Comparison of ENCODE assay signal across 8 cellular contexts in genomic region chr17:47949197-47949759, GRCh38. TPM values are rescaled to one million over a fixed set of nuclear protein-coding genes. Genes with fewer than 3 reads are reported as not detected.
DNase-seq lines count a peak whose midpoint lies in the region; ATAC-seq and TF ChIP-seq lines count a peak whose summit lies in the region.

No MANE protein-coding gene starts in this region.

- intact Hi-C loops in esophagus muscularis mucosa (cut with DNase I): loop anchor here (2.0 to 10.0 kb wide), 2 partner anchors 22 to 104 kb away; partner anchors contain the start of genes CDK5RAP3 and SCRN2

- H3K27me3 ChIP-seq in ACC112 (ENCODE audit: insufficient read depth, low read length): no peaks in the 10 kb centered on the region
- no peaks in the 10 kb centered on the region for H3K27me3 ChIP-seq in esophagus muscularis mucosa

- TF ChIP-seq EP300 in Ishikawa (IDR thresholded peaks at IDR 0.05; ENCODE audit: borderline replicate concordance): no peak
- TF ChIP-seq EP300 in esophagus muscularis mucosa (IDR thresholded peaks at IDR 0.05): no peak

- TF ChIP-seq RAD21 in Ishikawa (IDR thresholded peaks at IDR 0.05; ENCODE audit: low read depth): peak; percentile 95

- H3K79me2 ChIP-seq in ACC112 (ENCODE audit: control insufficient read depth, insufficient read depth, low read length, unreplicated experiment): no peaks in the 10 kb centered on the region

- TF ChIP-seq POLR2A in esophagus muscularis mucosa (IDR thresholded peaks at IDR 0.05; ENCODE audit: low read depth): no peak

- H3K36me3 ChIP-seq in ACC112 (ENCODE audit: insufficient read depth, low read length): no peaks in the 10 kb centered on the region
- H3K36me3 ChIP-seq in esophagus muscularis mucosa: peaks cover 0 to 44% (median 30%) of the 10 kb centered on the region in 4 donors

- H2AFZ ChIP-seq in ACC112 (ENCODE audit: low read length, unreplicated experiment): no peak overlapping the region

- WGBS in esophagus muscularis mucosa: 1% methylated on average over 22 of the region's 22 CpGs

- H3K36me3 Mint-ChIP-seq in activated T-cell treated with anti-CD3 and anti-CD28 coated beads, Interleukin-2, amount 50 U/mL, for 4 hours (ENCODE audit: insufficient read depth): peaks cover 12% of the 10 kb centered on the region
- H3K36me3 Mint-ChIP-seq in naive B cell: peaks cover 5 to 10% of the 10 kb centered on the region in 2 donors

- H3K4me1 ChIP-seq in ACC112 (ENCODE audit: control insufficient read depth, insufficient read depth, low read length, unreplicated experiment): no peaks in the 10 kb centered on the region
- H3K4me1 ChIP-seq in esophagus muscularis mucosa: peaks cover 19 to 49% (median 26%) of the 10 kb centered on the region in 4 donors

- H3K4me3 ChIP-seq in ACC112 (ENCODE audit: low read depth, low read length) (peak overlapping the region; percentile 37; the same call in 1 of the 2 replicates), esophagus muscularis mucosa (peak overlapping the region; percentile 35 to 52 (median 42))

- no peak overlapping the region for H3K27ac ChIP-seq in ACC112 (ENCODE audit: low read depth, low read length)
- peak overlapping the region; percentile 47 to 73 (median 66) for H3K27ac ChIP-seq in esophagus muscularis mucosa (replicated peaks in 1 of 4)

- H3K9me3 ChIP-seq in esophagus muscularis mucosa: no peaks in the 10 kb centered on the region

- H3K27me3 Mint-ChIP-seq in activated T-cell treated with anti-CD3 and anti-CD28 coated beads, Interleukin-2, amount 50 U/mL, for 4 hours (ENCODE audit: low read depth): no peaks in the 10 kb centered on the region
- H3K27me3 Mint-ChIP-seq in naive B cell: no peaks in the 10 kb centered on the region

- H3K27ac Mint-ChIP-seq in naive B cell: peak overlapping the region in 4 of 6 donors; percentile 17 to 87 (median 60)

- H3K4me3 Mint-ChIP-seq in activated T-cell treated with anti-CD3 and anti-CD28 coated beads, Interleukin-2, amount 50 U/mL, for 4 hours: peak overlapping the region; percentile 64
- peak overlapping the region; percentile 25 to 91 (median 80) for H3K4me3 Mint-ChIP-seq in naive B cell

- ATAC-seq in GM18907 (IDR thresholded peaks at IDR 0.05; ENCODE audit: unreplicated experiment): peak; percentile 53
- ATAC-seq in activated T-cell treated with anti-CD3 and anti-CD28 coated beads, Interleukin-2, amount 50 U/mL, for 4 hours: peak; percentile 74 to 80
- ATAC-seq in naive B cell (ENCODE audit: low read depth in 2 of 2): peak; percentile 78 to 79

- DNase-seq in OCI-M1 (lab: John Stamatoyannopoulos, UW): peak; percentile 91
- peak; percentile 73 for DNase-seq in activated T-cell treated with anti-CD3 and anti-CD28 coated beads, Interleukin-2, amount 50 U/mL, for 4 hours
- DNase-seq in esophagus muscularis mucosa (ENCODE audit: extremely low spot score): peak; percentile 95
- DNase-seq in naive B cell: peak; percentile 72
- DNase-seq in stimulated activated CD8-positive, alpha-beta memory T cell treated with anti-CD3 and anti-CD28 coated beads, Interleukin-7, amount 100 ng/mL, for 1 hour (ENCODE audit: low read depth in 2 of 2): peak; percentile 55 to 69

- H3K9me3 Mint-ChIP-seq in activated T-cell treated with anti-CD3 and anti-CD28 coated beads, Interleukin-2, amount 50 U/mL, for 4 hours: no peaks in the 10 kb centered on the region
- H3K9me3 Mint-ChIP-seq in naive B cell: no peaks in the 10 kb centered on the region

- H3K4me1 Mint-ChIP-seq in activated T-cell treated with anti-CD3 and anti-CD28 coated beads, Interleukin-2, amount 50 U/mL, for 4 hours (ENCODE audit: low read depth): peaks cover 37% of the 10 kb centered on the region
- H3K4me1 Mint-ChIP-seq in naive B cell: peaks cover 21 to 38% (median 28%) of the 10 kb centered on the region in 3 donors

- peak; percentile 83 to 93 (median 88) for TF ChIP-seq CTCF in esophagus muscularis mucosa (IDR thresholded peaks at IDR 0.05)

TF ChIP-seq in Ishikawa, 13 proteins besides CTCF, POLR2A, EP300 and RAD21:
- TF ChIP-seq TCF12 (IDR thresholded peaks at IDR 0.05; ENCODE audit: low read depth): 0 out of 2 replicates have a peak, but pooled peaks have one; percentile 17
- TF ChIP-seq EGR1 (IDR thresholded peaks at IDR 0.05): peak; percentile 10; the same call in 1 of the 2 replicates
- no peak for TF ChIP-seq MAX (IDR thresholded peaks at IDR 0.05)

RNA-seq across cellular contexts. Expression of gene PNPO, which starts 7.9 kb away (rescaled TPM):
- total RNA-seq in activated T-cell treated with anti-CD3 and anti-CD28 coated beads, Interleukin-2, amount 50 U/mL, for 4 hours: 10 to 100 TPM; 82.8 to 83.5 (median 83.2) TPM
- 10 to 100 TPM; 21.2 to 32.8 (median 27.6) TPM for total RNA-seq in esophagus muscularis mucosa
- 10 to 100 TPM in 5 of 6 donors, 1 to 10 TPM in 1; 8.3 to 22.0 (median 15.8) TPM for polyA plus RNA-seq in naive B cell (ENCODE audit: low read depth in 6 of 6)

RNA-seq across cellular contexts. Expression of gene PRR15L, which starts 8.4 kb away (rescaled TPM):
- total RNA-seq in activated T-cell treated with anti-CD3 and anti-CD28 coated beads, Interleukin-2, amount 50 U/mL, for 4 hours: under 1 TPM in 2 of 3 donors, not detected in 1; 0.14 to 0.29 TPM
- total RNA-seq in esophagus muscularis mucosa: not detected
- polyA plus RNA-seq in naive B cell (ENCODE audit: low read depth in 6 of 6): under 1 TPM in 1 of 6 donors, not detected in 5; 0.25 TPM

RNA-seq across cellular contexts. Expression of gene CDK5RAP3, which starts 21.6 kb away (rescaled TPM):
- total RNA-seq in activated T-cell treated with anti-CD3 and anti-CD28 coated beads, Interleukin-2, amount 50 U/mL, for 4 hours: 100 to 1,000 TPM; 145 to 159 (median 156) TPM
- total RNA-seq in esophagus muscularis mucosa: 10 to 100 TPM; 43.9 to 70.2 (median 58.4) TPM
- polyA plus RNA-seq in naive B cell (ENCODE audit: low read depth in 6 of 6): 10 to 100 TPM; 69.7 to 87.5 (median 84.0) TPM

RNA-seq across cellular contexts. Expression of gene SP2, which starts 53.2 kb away (rescaled TPM):
- total RNA-seq in activated T-cell treated with anti-CD3 and anti-CD28 coated beads, Interleukin-2, amount 50 U/mL, for 4 hours: 10 to 100 TPM; 20.9 to 25.6 (median 23.1) TPM
- 10 to 100 TPM in 1 of 4 donors, 1 to 10 TPM in 3; 7.1 to 16.0 (median 9.4) TPM for total RNA-seq in esophagus muscularis mucosa
- polyA plus RNA-seq in naive B cell (ENCODE audit: low read depth in 6 of 6): 10 to 100 TPM in 2 of 6 donors, 1 to 10 TPM in 4; 2.2 to 17.1 (median 9.4) TPM
